8 cellular contexts compared by ENCODE assay signal in genomic region chr17:82917656-82918345, GRCh38.
DNase-seq lines count a peak whose midpoint lies in the region; ATAC-seq and TF ChIP-seq lines count a peak whose summit lies in the region.

No MANE protein-coding gene starts in this region.

- no peaks in the 10 kb centered on the region for H3K9me3 ChIP-seq in mesenchymal stem cell (ENCODE audit: control insufficient read depth, low read length)

- DNase-seq in BJ (ENCODE audit: low read depth) (no peak), HuH-7.5 (ENCODE audit: low spot score) (peak; percentile 68), mesenchymal stem cell (peak; percentile 15), hypothalamus (lab: John Stamatoyannopoulos, UW) (no peak)
- peak; percentile 53 for DNase-seq in activated naive CD4-positive, alpha-beta T cell treated with anti-CD3 and anti-CD28 coated beads, Interleukin-2, amount 10 ng/mL, durations not matched to agents 7 days and 5 days

- H3K4me1 Mint-ChIP-seq in activated naive CD4-positive, alpha-beta T cell treated with anti-CD3 and anti-CD28 coated beads, Interleukin-2, amount 10 ng/mL, durations not matched to agents 7 days and 5 days: peaks cover 23% of the 10 kb centered on the region

- H2BK15ac ChIP-seq in mesenchymal stem cell (ENCODE audit: low read depth, poor library complexity, severe bottlenecking): no peak overlapping the region

- CTCF ChIA-PET in BJ (lab: Yijun Ruan, JAX): interaction anchor here (0.6 to 0.7 kb wide), 2 partner anchors 9 to 147 kb away, joined by 3 read pairs; no protein-coding TSS in a partner anchor
- CTCF ChIA-PET in activated naive CD4-positive, alpha-beta T cell treated with anti-CD3 and anti-CD28 coated beads, Interleukin-2, amount 10 ng/mL, durations not matched to agents 7 days and 5 days (lab: Charles Lee): interaction anchor here (1.0 to 1.3 kb wide), 2 partner anchors 81 to 137 kb away, joined by 3 to 9 read pairs; no protein-coding TSS in a partner anchor

- H3K4me1 ChIP-seq in mesenchymal stem cell (ENCODE audit: control insufficient read depth, insufficient read depth, low read depth, low read length): peaks cover 3% of the 10 kb centered on the region

- no peak overlapping the region for H2BK12ac ChIP-seq in mesenchymal stem cell (ENCODE audit: low read length in 2 of 2)

- no peaks in the 10 kb centered on the region for H3K27me3 Mint-ChIP-seq in activated naive CD4-positive, alpha-beta T cell treated with anti-CD3 and anti-CD28 coated beads, Interleukin-2, amount 10 ng/mL, durations not matched to agents 7 days and 5 days

- peaks cover 4% of the 10 kb centered on the region for H3K79me1 ChIP-seq in mesenchymal stem cell (replicated peaks; ENCODE audit: low read length, poor library complexity, severe bottlenecking)

- no peak overlapping the region for H3K23ac ChIP-seq in mesenchymal stem cell (ENCODE audit: low read length in 2 of 2)

- no peaks in the 10 kb centered on the region for H3K27me3 ChIP-seq in BJ (ENCODE audit: control insufficient read depth, insufficient read depth, low read length)
- H3K27me3 ChIP-seq in mesenchymal stem cell (ENCODE audit: control insufficient read depth in 1 of 2, insufficient read depth in 1 of 2, low read length in 2 of 2): no peaks in the 10 kb centered on the region

- TF ChIP-seq CTCF in BJ (IDR thresholded peaks at IDR 0.05; ENCODE audit: insufficient read depth, low read depth, low read length): peak; percentile 31

- no peak overlapping the region for H3K27ac ChIP-seq in mesenchymal stem cell (ENCODE audit: low read length, poor library complexity, severe bottlenecking)

- peak overlapping the region; percentile 36 for H4K8ac ChIP-seq in mesenchymal stem cell (ENCODE audit: low read length)

- H3K27ac Mint-ChIP-seq in activated naive CD4-positive, alpha-beta T cell treated with anti-CD3 and anti-CD28 coated beads, Interleukin-2, amount 10 ng/mL, durations not matched to agents 7 days and 5 days: no peak overlapping the region

- no peak overlapping the region for H3K14ac ChIP-seq in mesenchymal stem cell (ENCODE audit: low read length in 2 of 2)

- no peak overlapping the region for H2AFZ ChIP-seq in mesenchymal stem cell (ENCODE audit: low read depth, low read length)

- no peak overlapping the region for H2BK120ac ChIP-seq in mesenchymal stem cell (ENCODE audit: low read depth, low read length)

- ATAC-seq in HG03139 (IDR thresholded peaks at IDR 0.05; ENCODE audit: unreplicated experiment) (no peak), GM21825 (IDR thresholded peaks at IDR 0.05; ENCODE audit: unreplicated experiment) (no peak), HG02981 (IDR thresholded peaks at IDR 0.05; ENCODE audit: unreplicated experiment) (no peak)

- no peak overlapping the region for H3K4me3 ChIP-seq in BJ (ENCODE audit: low read depth, low read length)
- H3K4me3 ChIP-seq in mesenchymal stem cell (ENCODE audit: insufficient read depth in 1 of 2, low read depth in 1 of 2, low read length in 2 of 2): no peak overlapping the region

- H3K4me2 ChIP-seq in mesenchymal stem cell (ENCODE audit: low read length, poor library complexity, severe bottlenecking): no peak overlapping the region

- no peak overlapping the region for H2BK5ac ChIP-seq in mesenchymal stem cell (ENCODE audit: low read depth, low read length, poor library complexity, severe bottlenecking)

- no peak overlapping the region for H3K4ac ChIP-seq in mesenchymal stem cell (ENCODE audit: low read depth in 1 of 2, low read length in 2 of 2)

- 82% methylated on average over 18 of the region's 22 CpGs for WGBS in mesenchymal stem cell

- H3K36me3 ChIP-seq in BJ (ENCODE audit: control insufficient read depth, insufficient read depth, low read length) (peaks cover 3% of the 10 kb centered on the region), mesenchymal stem cell (ENCODE audit: control insufficient read depth in 1 of 2, insufficient read depth in 2 of 2, low read depth in 1 of 2, low read length in 2 of 2) (peaks cover 33 to 42% of the 10 kb centered on the region in 2 experiments)

- no peak overlapping the region for H3K18ac ChIP-seq in mesenchymal stem cell (ENCODE audit: low read depth in 1 of 2, low read length in 2 of 2)

- POLR2A ChIA-PET in BJ (lab: Charles Lee): no interaction called here

- H3K9ac ChIP-seq in mesenchymal stem cell (ENCODE audit: low read length): no peak overlapping the region

- no peaks in the 10 kb centered on the region for H3K9me3 Mint-ChIP-seq in activated naive CD4-positive, alpha-beta T cell treated with anti-CD3 and anti-CD28 coated beads, Interleukin-2, amount 10 ng/mL, durations not matched to agents 7 days and 5 days

- H3K4me3 Mint-ChIP-seq in activated naive CD4-positive, alpha-beta T cell treated with anti-CD3 and anti-CD28 coated beads, Interleukin-2, amount 10 ng/mL, durations not matched to agents 7 days and 5 days: no peak overlapping the region

- no peak overlapping the region for H4K91ac ChIP-seq in mesenchymal stem cell (ENCODE audit: low read length)

- peaks cover 22% of the 10 kb centered on the region for H3K36me3 Mint-ChIP-seq in activated naive CD4-positive, alpha-beta T cell treated with anti-CD3 and anti-CD28 coated beads, Interleukin-2, amount 10 ng/mL, durations not matched to agents 7 days and 5 days

- no peak overlapping the region for H2AK5ac ChIP-seq in mesenchymal stem cell (ENCODE audit: low read length, severe bottlenecking)

Comparison
In these comparisons a context has a peak if more than half of its experiments do, and no peak if none do; other contexts are left out.
1. DNase-seq: peak in HuH-7.5 (single experiment), activated naive CD4-positive, alpha-beta T cell treated with anti-CD3 and anti-CD28 coated beads, Interleukin-2, amount 10 ng/mL, durations not matched to agents 7 days and 5 days (single experiment) and mesenchymal stem cell (single experiment); none in BJ (single experiment) and hypothalamus (0 of 51).